In genomic region chr4:113071811-113072210, GRCh38 we compare ENCODE assay signal across 18 cellular contexts. TPM values are rescaled to one million over a fixed set of nuclear protein-coding genes. Genes with fewer than 3 reads are reported as not detected.
DNase-seq lines count a peak whose midpoint lies in the region; TF ChIP-seq lines count a peak whose summit lies in the region.
"Had no signal": no experiment of that assay in that cellular context is flagged by ENCODE, and none has a peak within 500 bp of the region (broad histone marks: within the 10 kb centered on the region; RNA-seq: fewer than 3 reads in every experiment).

No MANE protein-coding gene starts in this region.

- H3K9ac ChIP-seq in endodermal cell (ENCODE audit: extremely low read depth, low read length, poor library complexity, severe bottlenecking), result no peak overlapping the region
- H3K9ac ChIP-seq: BLaER1 treated with 17β-estradiol and CSF1 and Interleukin-3, amounts not matched to agents 10 nM and 100 nM had no signal

- H3K36me3 ChIP-seq in BE2C (peaks cover 31% of the 10 kb centered on the region), endodermal cell (ENCODE audit: control insufficient read depth, insufficient read depth, low read length) (peaks cover 29% of the 10 kb centered on the region), brain microvascular endothelial cell (replicated peaks) (no peaks in the 10 kb centered on the region)
- H3K36me3 ChIP-seq: BLaER1 treated with 17β-estradiol and CSF1 and Interleukin-3, amounts not matched to agents 10 nM and 100 nM had no signal

- peaks cover 2% of the 10 kb centered on the region for H3K9me3 Mint-ChIP-seq in endodermal cell
- H3K9me3 Mint-ChIP-seq: CD8-positive, alpha-beta T cell had no signal

- WGBS in endodermal cell (ENCODE audit: insufficient coverage in 1 of 2, insufficient read length in 1 of 2), 2 experiments, result 75 to 94% methylated on average over 2 of the region's 2 CpGs

- no peak overlapping the region for H3K27ac ChIP-seq in endodermal cell (ENCODE audit: low read depth, low read length)
- H3K27ac ChIP-seq in brain microvascular endothelial cell, result no peak overlapping the region
- H3K27ac ChIP-seq: BLaER1 treated with 17β-estradiol and CSF1 and Interleukin-3, amounts not matched to agents 10 nM and 100 nM; C4-2B had no signal

- H3K4me3 Mint-ChIP-seq in endodermal cell, result no peak overlapping the region
- H3K4me3 Mint-ChIP-seq: CD4-positive, alpha-beta T cell; CD8-positive, alpha-beta T cell had no signal

- DNase-seq in BE2C (peak; percentile 68), NCI-H82 (lab: John Stamatoyannopoulos, UW) (peak; percentile 89), SK-N-DZ (ENCODE audit: low spot score) (peak; percentile 50), endodermal cell (no peak), HuH-7 (ENCODE audit: low spot score) (no peak), brain microvascular endothelial cell (no peak), T-helper 2 cell (no peak), NCI-H1694 treated with DMSO at 0.1 percent for 48 hours (lab: John Stamatoyannopoulos, UW) (no peak)
- DNase-seq: 8988T; ACHN; Caco-2; Calu3; CD4-positive, alpha-beta T cell; CD8-positive, alpha-beta T cell; DMS79 treated with DMSO at 0.1 percent for 48 hours; GF-D8 had no signal

- H3K27ac Mint-ChIP-seq in endodermal cell, result no peak overlapping the region
- H3K27ac Mint-ChIP-seq: CD4-positive, alpha-beta T cell; CD8-positive, alpha-beta T cell had no signal

- no peaks in the 10 kb centered on the region for H3K27me3 Mint-ChIP-seq in endodermal cell (ENCODE audit: insufficient read depth)
- H3K27me3 Mint-ChIP-seq: CD4-positive, alpha-beta T cell had no signal

- H3K4me3 ChIP-seq in BE2C (ENCODE audit: low read depth, low read length) (peak overlapping the region; percentile 78), endodermal cell (ENCODE audit: low read length) (peak overlapping the region; percentile 62), brain microvascular endothelial cell (ENCODE audit: low read depth, low read length) (no peak overlapping the region)
- H3K4me3 ChIP-seq: BLaER1 treated with 17β-estradiol and CSF1 and Interleukin-3, amounts not matched to agents 10 nM and 100 nM had no signal

- H3K9me3 ChIP-seq in BE2C (no peaks in the 10 kb centered on the region), endodermal cell (ENCODE audit: control insufficient read depth, low read length) (no peaks in the 10 kb centered on the region)
- H3K9me3 ChIP-seq: Caco-2 had no signal

- H3K4me1 Mint-ChIP-seq in endodermal cell, result peaks cover 30% of the 10 kb centered on the region

- TF ChIP-seq CTCF in BE2C (IDR thresholded peaks at IDR 0.05; ENCODE audit: low read depth, low read length) (no peak), endodermal cell (conservative IDR thresholded peaks at IDR 0.05) (no peak), brain microvascular endothelial cell (IDR thresholded peaks at IDR 0.05; ENCODE audit: low read depth, low read length, missing control alignments) (no peak)

- H3K27me3 ChIP-seq in BE2C, result no peaks in the 10 kb centered on the region
- H3K27me3 ChIP-seq in endodermal cell (ENCODE audit: control insufficient read depth, insufficient read depth, low read length, poor library complexity, severe bottlenecking), result no peaks in the 10 kb centered on the region
- no peaks in the 10 kb centered on the region for H3K27me3 ChIP-seq in brain microvascular endothelial cell (replicated peaks)
- H3K27me3 ChIP-seq: BLaER1 treated with 17β-estradiol and CSF1 and Interleukin-3, amounts not matched to agents 10 nM and 100 nM had no signal

- H3K36me3 Mint-ChIP-seq in endodermal cell (ENCODE audit: low read depth), result peaks cover 43% of the 10 kb centered on the region
- H3K36me3 Mint-ChIP-seq: CD8-positive, alpha-beta T cell had no signal

- H3K4me1 ChIP-seq in BE2C (peaks cover 27% of the 10 kb centered on the region), endodermal cell (ENCODE audit: control insufficient read depth, insufficient read depth, low read length) (peaks cover under 1% of the 10 kb centered on the region)
- H3K4me1 ChIP-seq: BLaER1 treated with 17β-estradiol and CSF1 and Interleukin-3, amounts not matched to agents 10 nM and 100 nM; Caco-2 had no signal

- in situ Hi-C loops in brain microvascular endothelial cell (cut with HindIII; ENCODE audit: low pct_ligation_motif_present, low sequenced_read_pairs), result no loop called here

RNA-seq across cellular contexts. Expression of gene ANK2, which starts 22.4 kb away (rescaled TPM):
- polyA plus RNA-seq in BE2C (2012; ENCODE audit: insufficient read depth, insufficient read length, low read depth), result 32.4 TPM
- polyA plus RNA-seq in SK-N-DZ (2014; cell fraction: cytosol; rRNA removed), result 21.1 and 22.5 TPM in 2 replicates
- 23.0 and 31.6 TPM in 2 replicates for polyA plus RNA-seq in SK-N-DZ (2014; cell fraction: nucleus; rRNA removed)
- 100 to 1,000 TPM in 1 of 2 donors, 10 to 100 TPM in 1; 70.0 to 124 TPM for total RNA-seq in endodermal cell
- polyA plus RNA-seq in endodermal cell (2013, experiment 1 of 2), result 25.6 TPM
- 26.7 TPM for polyA plus RNA-seq in endodermal cell (2013, experiment 2 of 2)
- total RNA-seq: CD8-positive, alpha-beta T cell had no signal

Comparison
In these comparisons a context has a peak if more than half of its experiments do, and no peak if none do; other contexts are left out.
1. DNase-seq: peak in BE2C (single experiment), NCI-H82 (single experiment) and SK-N-DZ (single experiment); none in endodermal cell (single experiment), HuH-7 (single experiment), brain microvascular endothelial cell (single experiment), T-helper 2 cell (0 of 5) and NCI-H1694 treated with DMSO at 0.1 percent for 48 hours (single experiment).